Comparison of ENCODE assay signal across 8 cellular contexts in the genomic region with DNA sequence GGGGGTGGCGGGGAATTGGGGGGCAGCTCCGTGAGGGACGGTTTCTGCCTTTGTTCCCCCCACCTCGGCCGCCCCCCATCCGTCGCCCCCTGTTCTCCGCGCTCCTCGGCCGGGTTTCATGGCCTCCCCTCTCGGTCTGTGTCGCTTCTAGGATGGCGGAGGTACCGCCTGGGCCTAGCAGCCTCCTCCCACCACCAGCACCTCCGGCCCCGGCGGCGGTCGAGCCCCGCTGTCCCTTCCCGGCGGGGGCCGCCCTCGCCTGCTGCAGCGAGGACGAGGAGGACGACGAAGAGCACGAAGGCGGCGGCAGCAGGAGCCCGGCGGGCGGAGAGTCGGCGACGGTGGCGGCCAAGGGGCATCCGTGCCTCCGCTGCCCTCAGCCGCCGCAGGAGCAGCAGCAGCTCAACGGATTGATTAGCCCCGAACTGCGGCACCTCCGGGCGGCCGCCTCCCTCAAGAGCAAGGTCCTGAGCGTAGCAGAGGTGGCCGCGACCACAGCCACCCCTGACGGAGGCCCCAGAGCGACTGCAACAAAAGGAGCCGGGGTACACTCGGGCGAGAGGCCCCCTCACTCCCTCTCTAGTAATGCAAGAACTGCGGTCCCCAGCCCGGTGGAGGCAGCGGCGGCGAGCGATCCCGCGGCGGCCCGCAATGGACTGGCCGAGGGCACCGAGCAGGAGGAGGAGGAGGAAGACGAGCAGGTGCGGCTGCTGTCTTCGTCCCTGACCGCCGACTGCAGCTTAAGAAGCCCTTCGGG. TPM values are rescaled to one million over a fixed set of nuclear protein-coding genes. Genes with fewer than 3 reads are reported as not detected.
DNase-seq lines count a peak whose midpoint lies in the region; ATAC-seq and TF ChIP-seq lines count a peak whose summit lies in the region.

No MANE protein-coding gene starts in this region.

- H3K9me3 ChIP-seq in AG04450 (ENCODE audit: control insufficient read depth, insufficient read depth, low read length) = no peaks in the 10 kb centered on the region; the same call in 1 of the 2 replicates
- no peaks in the 10 kb centered on the region for H3K9me3 ChIP-seq in OCI-LY7 (ENCODE audit: low read length)
- H3K9me3 ChIP-seq in ovary = no peaks in the 10 kb centered on the region

- H3K4me3 ChIP-seq in AG04450 (ENCODE audit: low read depth, low read length) = peak overlapping the region; percentile 75
- H3K4me3 ChIP-seq in OCI-LY7 (ENCODE audit: low read depth, low read length, poor library complexity, severe bottlenecking) = peak overlapping the region; percentile 84
- peak overlapping the region; percentile 50 for H3K4me3 ChIP-seq in ovary

- POLR2A ChIA-PET in AG04450 (lab: Yijun Ruan, JAX) (interaction anchor here (0.7 to 1.5 kb wide), 3 partner anchors 10 to 811 kb away, joined by 3 read pairs; a partner anchor contains a TSS), OCI-LY7 (lab: Charles Lee) (interaction anchor here (0.5 to 1.5 kb wide), 7 partner anchors 11 to 1788 kb away, joined by 3 to 7 read pairs (median 4); no protein-coding TSS in a partner anchor)

- peak overlapping the region; percentile 93 for H3K4me2 ChIP-seq in OCI-LY7 (ENCODE audit: low read length)

- TF ChIP-seq POLR2A in ovary (IDR thresholded peaks at IDR 0.05) = no peak

- CTCF ChIA-PET in AG04450 (lab: Charles Lee) = interaction anchor here (0.6 to 1.4 kb wide), 2 partner anchors 10 to 25 kb away, joined by 3 to 7 read pairs; no protein-coding TSS in a partner anchor
- CTCF ChIA-PET in OCI-LY7 (lab: Charles Lee; ENCODE audit: unreplicated experiment) = interaction anchor here (1.9 kb wide), 1 partner anchor 73 kb away, joined by 4 read pairs; no protein-coding TSS in a partner anchor

- BruUV-seq in OCI-LY7 (replicated peaks; lab: Mats Ljungman, UMichigan) = no TSS peak

- peaks cover 49% of the 10 kb centered on the region for H3K79me2 ChIP-seq in OCI-LY7 (ENCODE audit: insufficient read depth, low read depth, low read length)

- H4K20me1 ChIP-seq in OCI-LY7 (ENCODE audit: insufficient read depth, low read length) = peaks cover 21% of the 10 kb centered on the region

- peak; percentile 36 for ATAC-seq in GM18519 (IDR thresholded peaks at IDR 0.05; ENCODE audit: low FRiP score, unreplicated experiment)
- peak; percentile 48 for ATAC-seq in HG03045 (IDR thresholded peaks at IDR 0.05; ENCODE audit: unreplicated experiment)

- intact Hi-C loops in OCI-LY7 (cut with micrococcal nuclease; ENCODE audit: unreplicated experiment) (loop anchor here (1.0 to 5.0 kb wide), 6 partner anchors 73 to 1809 kb away; a partner anchor contains a TSS), head of caudate nucleus (cut with DNase I) (no loop called here), ovary (cut with DNase I) (no loop called here)

- H3K9me2 ChIP-seq in OCI-LY7 (ENCODE audit: insufficient read depth, low read length) = no peaks in the 10 kb centered on the region

- TF ChIP-seq EP300 in ovary (IDR thresholded peaks at IDR 0.05) = no peak

- H3K27ac ChIP-seq in AG04450 (ENCODE audit: low read depth, low read length) (no peak overlapping the region), OCI-LY7 (ENCODE audit: low read depth, low read length, poor library complexity, severe bottlenecking) (peak overlapping the region; percentile 35), ovary (peak overlapping the region; percentile 19 to 84)

- H3K27me3 ChIP-seq in AG04450 (ENCODE audit: control insufficient read depth, insufficient read depth, low read length) (no peaks in the 10 kb centered on the region), ovary (no peaks in the 10 kb centered on the region)

- 0% methylated on average over 44 to 75 of the region's 75 CpGs for WGBS in ovary, 3 donors

- H2AFZ ChIP-seq in OCI-LY7 (ENCODE audit: low read length) = no peak overlapping the region

- DNase-seq in AG04450 (ENCODE audit: low read depth, low spot score) (no peak), OCI-LY7 (ENCODE audit: low spot score) (peak; percentile 52), head of caudate nucleus (peak in 33 of 42 donors; percentile 4 to 57 (median 30)), ovary (peak in 2 of 5 donors; percentile 21 to 32), MV-4-11 (lab: John Stamatoyannopoulos, UW) (no peak)
- peak; percentile 47 for DNase-seq in activated naive CD4-positive, alpha-beta T cell treated with Interleukin-2 at 50 U/mL for 16 hours

- TF ChIP-seq CTCF in AG04450 (IDR thresholded peaks at IDR 0.05; ENCODE audit: low read depth, low read length) = no peak
- no peak for TF ChIP-seq CTCF in OCI-LY7 (conservative IDR thresholded peaks at IDR 0.05; ENCODE audit: low read length)
- TF ChIP-seq CTCF in ovary (IDR thresholded peaks at IDR 0.05) = no peak

- H3K4me1 ChIP-seq in OCI-LY7 (ENCODE audit: insufficient read depth, low read length, poor library complexity, severe bottlenecking) (peaks cover 29% of the 10 kb centered on the region), ovary (ENCODE audit: insufficient read depth) (peaks cover 2% of the 10 kb centered on the region)

- H3K36me3 ChIP-seq in OCI-LY7 (ENCODE audit: insufficient read depth, low read length) = peaks cover 28% of the 10 kb centered on the region
- H3K36me3 ChIP-seq in ovary = no peaks in the 10 kb centered on the region

RNA-seq across cellular contexts. Expression of a gene that starts 0.6 kb away (rescaled TPM):
- 14.9 and 17.9 TPM in 2 replicates for polyA plus RNA-seq in AG04450 (2011; rRNA removed)
- polyA minus RNA-seq in AG04450 (2011; rRNA and poly(A)+ RNA removed) = 8.6 and 16.9 TPM in 2 replicates
- 7.3 and 7.4 TPM in 2 replicates for total RNA-seq in OCI-LY7 (2014; rRNA removed; shearing (Covaris generic))
- total RNA-seq in OCI-LY7 (2022) = 15.0 and 18.1 TPM in 2 replicates
- 10 to 100 TPM; 12.5 to 29.4 (median 20.8) TPM for total RNA-seq in ovary
- polyA plus RNA-seq in ovary = 10 to 100 TPM in 1 of 2 donors, 1 to 10 TPM in 1; 9.4 to 16.4 TPM

Comparison
In these comparisons a context has a peak if more than half of its experiments do, and no peak if none do; other contexts are left out.
1. DNase-seq: peak in OCI-LY7 (single experiment), activated naive CD4-positive, alpha-beta T cell treated with Interleukin-2 at 50 U/mL for 16 hours (single experiment) and head of caudate nucleus (33 of 42); none in AG04450 (single experiment) and MV-4-11 (single experiment).
2. Peak in every context shown above with its lines, with median percentiles within 50 percentile points of each other: H3K4me3 ChIP-seq.